Comparison of ENCODE assay signal across 8 cellular contexts in the genomic region with DNA sequence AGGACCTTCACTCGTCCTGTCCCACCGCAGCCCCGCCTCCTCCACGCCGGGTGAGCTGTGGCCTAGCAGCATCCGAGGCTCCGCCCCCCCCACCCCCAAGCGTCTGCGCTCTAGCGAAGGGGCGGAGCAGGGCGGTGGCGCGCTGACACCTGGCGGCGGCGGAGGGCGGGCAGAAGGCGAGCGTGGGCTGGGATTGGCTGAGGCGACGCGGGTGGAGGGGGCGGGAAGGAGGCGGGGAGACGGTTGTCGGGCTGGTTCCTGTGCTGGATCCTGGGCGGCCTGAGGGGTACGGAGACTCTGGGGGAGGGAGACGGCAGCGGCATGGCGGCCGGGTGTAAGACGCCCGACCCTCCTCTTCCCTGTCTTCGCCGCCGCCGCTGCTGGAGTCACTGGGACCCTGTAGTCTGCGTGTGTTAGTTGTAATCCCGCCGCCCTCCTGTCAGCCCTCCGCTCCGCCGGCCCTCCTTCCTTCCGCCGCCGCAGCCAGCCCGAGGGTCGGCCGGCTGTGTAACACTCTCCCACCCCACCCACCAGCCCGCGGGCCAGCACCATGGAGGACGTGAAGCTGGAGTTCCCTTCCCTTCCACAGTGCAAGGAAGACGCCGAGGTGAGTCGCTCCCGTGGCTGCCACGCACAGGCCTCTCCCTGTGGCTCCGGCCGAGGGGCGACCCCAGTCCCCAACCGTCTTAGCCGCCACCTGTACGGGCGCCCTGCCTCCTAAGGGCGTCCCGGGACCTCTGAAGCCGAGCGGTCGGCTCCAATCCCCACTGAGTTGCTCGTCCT. TPM values are rescaled to one million over a fixed set of nuclear protein-coding genes. Genes with fewer than 3 reads are reported as not detected.
DNase-seq lines count a peak whose midpoint lies in the region; TF ChIP-seq lines count a peak whose summit lies in the region.

A gene with protein sequence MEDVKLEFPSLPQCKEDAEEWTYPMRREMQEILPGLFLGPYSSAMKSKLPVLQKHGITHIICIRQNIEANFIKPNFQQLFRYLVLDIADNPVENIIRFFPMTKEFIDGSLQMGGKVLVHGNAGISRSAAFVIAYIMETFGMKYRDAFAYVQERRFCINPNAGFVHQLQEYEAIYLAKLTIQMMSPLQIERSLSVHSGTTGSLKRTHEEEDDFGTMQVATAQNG (plus strand): TSS at position 242 of the 783 bp plus-strand sequence. CDS start 309 bp downstream, at position 551.

- 0 out of 2 replicates have a peak, but pooled peaks cover 3% of the 10 kb centered on the region for H3K4me1 ChIP-seq in SJSA1 (replicated peaks)
- peaks cover 7% of the 10 kb centered on the region for H3K4me1 ChIP-seq in neuron (ENCODE audit: insufficient read depth, low read length)

- H3K4me3 ChIP-seq in HFF-Myc (replicated peaks; ENCODE audit: low read depth, low read length) (peak within 1 kb of the TSS; percentile 96), SJSA1 (peak within 1 kb of the TSS; percentile 82), neuron (ENCODE audit: low read length) (peak within 1 kb of the TSS; percentile 82)

- H3K27ac ChIP-seq in SJSA1 = no peak within 1 kb of the TSS

- H2AFZ ChIP-seq in neuron (ENCODE audit: low read depth, low read length) = peak within 1 kb of the TSS; percentile 85

- TF ChIP-seq CTCF in HFF-Myc (IDR thresholded peaks at IDR 0.05; ENCODE audit: low read depth, low read length, missing control alignments) = no peak

- H3K27me3 ChIP-seq in SJSA1 (replicated peaks) (no peaks in the 10 kb centered on the region), neuron (ENCODE audit: insufficient read depth, low read length) (no peaks in the 10 kb centered on the region)

- H3K36me3 ChIP-seq in SJSA1 (peaks cover 56% of the 10 kb centered on the region), neuron (ENCODE audit: insufficient read depth, low read length) (peaks cover 38% of the 10 kb centered on the region)

- DNase-seq in GM04503 (ENCODE audit: low read depth) (peak; percentile 74), HFF-Myc (ENCODE audit: extremely low read depth, low read depth) (peak; percentile 92), MV-4-11 (lab: John Stamatoyannopoulos, UW) (peak; percentile 96), SJSA1 (ENCODE audit: low read depth in 1 of 2, low spot score in 2 of 2) (peak; percentile 94 to 98), foreskin melanocyte (peak; percentile 97), stromal cell of bone marrow (ENCODE audit: low read depth) (peak; percentile 96)
- peak; percentile 89 to 98 (median 96) for DNase-seq in activated naive CD4-positive, alpha-beta T cell (lab: John Stamatoyannopoulos, UW)

- H3K9me3 ChIP-seq in SJSA1 (replicated peaks) (no peaks in the 10 kb centered on the region), neuron (ENCODE audit: low read length) (peaks cover 4% of the 10 kb centered on the region)

RNA-seq across cellular contexts. Expression of the gene that starts here (rescaled TPM):
- total RNA-seq in SJSA1 (2014; rRNA removed; shearing (Covaris generic)) = 7.2 and 14.8 TPM in 2 replicates
